ENCODE assay signal across 2 cellular contexts in the genomic region with DNA sequence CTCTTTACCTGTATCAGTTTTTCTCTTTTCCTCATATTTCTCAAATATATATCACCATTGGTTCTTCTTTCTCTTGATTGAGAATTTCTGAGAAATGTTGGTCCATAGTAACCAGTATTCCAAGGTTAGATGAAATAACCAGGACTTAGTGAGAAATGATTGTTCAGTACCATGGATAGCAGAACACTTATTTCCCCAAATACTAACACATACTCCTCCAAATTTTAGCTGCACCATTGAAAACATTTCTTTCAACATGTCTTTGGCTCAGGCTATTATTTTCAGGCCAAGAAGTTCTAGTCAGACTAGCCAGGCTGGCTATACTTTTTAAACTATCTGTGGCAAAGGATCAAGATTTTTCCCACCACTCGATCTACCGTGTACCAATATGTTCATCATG.
TF ChIP-seq lines count a peak whose summit lies in the region.

No MANE protein-coding gene starts in this region.

TF ChIP-seq in SK-N-SH, 30 proteins besides CTCF, POLR2A, EP300 and RAD21 (continued from another document):
- TF ChIP-seq, protein P1, sequence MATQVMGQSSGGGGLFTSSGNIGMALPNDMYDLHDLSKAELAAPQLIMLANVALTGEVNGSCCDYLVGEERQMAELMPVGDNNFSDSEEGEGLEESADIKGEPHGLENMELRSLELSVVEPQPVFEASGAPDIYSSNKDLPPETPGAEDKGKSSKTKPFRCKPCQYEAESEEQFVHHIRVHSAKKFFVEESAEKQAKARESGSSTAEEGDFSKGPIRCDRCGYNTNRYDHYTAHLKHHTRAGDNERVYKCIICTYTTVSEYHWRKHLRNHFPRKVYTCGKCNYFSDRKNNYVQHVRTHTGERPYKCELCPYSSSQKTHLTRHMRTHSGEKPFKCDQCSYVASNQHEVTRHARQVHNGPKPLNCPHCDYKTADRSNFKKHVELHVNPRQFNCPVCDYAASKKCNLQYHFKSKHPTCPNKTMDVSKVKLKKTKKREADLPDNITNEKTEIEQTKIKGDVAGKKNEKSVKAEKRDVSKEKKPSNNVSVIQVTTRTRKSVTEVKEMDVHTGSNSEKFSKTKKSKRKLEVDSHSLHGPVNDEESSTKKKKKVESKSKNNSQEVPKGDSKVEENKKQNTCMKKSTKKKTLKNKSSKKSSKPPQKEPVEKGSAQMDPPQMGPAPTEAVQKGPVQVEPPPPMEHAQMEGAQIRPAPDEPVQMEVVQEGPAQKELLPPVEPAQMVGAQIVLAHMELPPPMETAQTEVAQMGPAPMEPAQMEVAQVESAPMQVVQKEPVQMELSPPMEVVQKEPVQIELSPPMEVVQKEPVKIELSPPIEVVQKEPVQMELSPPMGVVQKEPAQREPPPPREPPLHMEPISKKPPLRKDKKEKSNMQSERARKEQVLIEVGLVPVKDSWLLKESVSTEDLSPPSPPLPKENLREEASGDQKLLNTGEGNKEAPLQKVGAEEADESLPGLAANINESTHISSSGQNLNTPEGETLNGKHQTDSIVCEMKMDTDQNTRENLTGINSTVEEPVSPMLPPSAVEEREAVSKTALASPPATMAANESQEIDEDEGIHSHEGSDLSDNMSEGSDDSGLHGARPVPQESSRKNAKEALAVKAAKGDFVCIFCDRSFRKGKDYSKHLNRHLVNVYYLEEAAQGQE (IDR thresholded peaks at IDR 0.05; ENCODE audit: low read depth, low read length) = peak; percentile 82

TF ChIP-seq in SK-N-SH treated with all-trans-retinoic acid at 6 μM for 48 hours, 23 proteins besides CTCF, POLR2A, EP300 and RAD21 (continued from another document):
- TF ChIP-seq, protein P2, sequence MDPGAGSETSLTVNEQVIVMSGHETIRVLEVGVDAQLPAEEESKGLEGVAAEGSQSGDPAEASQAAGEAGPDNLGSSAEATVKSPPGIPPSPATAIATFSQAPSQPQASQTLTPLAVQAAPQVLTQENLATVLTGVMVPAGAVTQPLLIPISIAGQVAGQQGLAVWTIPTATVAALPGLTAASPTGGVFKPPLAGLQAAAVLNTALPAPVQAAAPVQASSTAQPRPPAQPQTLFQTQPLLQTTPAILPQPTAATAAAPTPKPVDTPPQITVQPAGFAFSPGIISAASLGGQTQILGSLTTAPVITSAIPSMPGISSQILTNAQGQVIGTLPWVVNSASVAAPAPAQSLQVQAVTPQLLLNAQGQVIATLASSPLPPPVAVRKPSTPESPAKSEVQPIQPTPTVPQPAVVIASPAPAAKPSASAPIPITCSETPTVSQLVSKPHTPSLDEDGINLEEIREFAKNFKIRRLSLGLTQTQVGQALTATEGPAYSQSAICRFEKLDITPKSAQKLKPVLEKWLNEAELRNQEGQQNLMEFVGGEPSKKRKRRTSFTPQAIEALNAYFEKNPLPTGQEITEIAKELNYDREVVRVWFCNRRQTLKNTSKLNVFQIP (CRISPR knock-in tag; IDR thresholded peaks at IDR 0.05; ENCODE audit: borderline replicate concordance, low read depth) = no peak
TF ChIP-seq in SK-N-SH treated with all-trans-retinoic acid at 6 μM for 48 hours: peak in this region for 0.
